ENCODE assay signal across 1 cellular context in genomic region chr9:15510789-15511575, GRCh38.
TF ChIP-seq lines count a peak whose summit lies in the region.

PSIP1 (minus strand) TSS chr9:15510970; CDS start chr9:15510188, 782 bp downstream.

TF ChIP-seq in IMR-90, 13 proteins besides CTCF, POLR2A, EP300 and RAD21 (continued from another document):
- TF ChIP-seq RCOR1 (IDR thresholded peaks at IDR 0.05; ENCODE audit: insufficient replicate concordance, low read length) (no peak), MAZ (IDR thresholded peaks at IDR 0.05; ENCODE audit: borderline replicate concordance, low read depth, low read length) (peak; percentile 18; the same call in 1 of the 2 replicates), USF2 (IDR thresholded peaks at IDR 0.05; ENCODE audit: low read depth, low read length) (no peak), CHD1 (IDR thresholded peaks at IDR 0.05; ENCODE audit: low read depth, low read length) (peak; percentile 99; the same call in 1 of the 2 replicates), NFE2L2 (IDR thresholded peaks at IDR 0.05; ENCODE audit: low read depth, low read length) (no peak), BHLHE40 (IDR thresholded peaks at IDR 0.05; ENCODE audit: low read depth, low read length) (peak; percentile 98)
